ENCODE assay signal across 14 cellular contexts in the genomic region with DNA sequence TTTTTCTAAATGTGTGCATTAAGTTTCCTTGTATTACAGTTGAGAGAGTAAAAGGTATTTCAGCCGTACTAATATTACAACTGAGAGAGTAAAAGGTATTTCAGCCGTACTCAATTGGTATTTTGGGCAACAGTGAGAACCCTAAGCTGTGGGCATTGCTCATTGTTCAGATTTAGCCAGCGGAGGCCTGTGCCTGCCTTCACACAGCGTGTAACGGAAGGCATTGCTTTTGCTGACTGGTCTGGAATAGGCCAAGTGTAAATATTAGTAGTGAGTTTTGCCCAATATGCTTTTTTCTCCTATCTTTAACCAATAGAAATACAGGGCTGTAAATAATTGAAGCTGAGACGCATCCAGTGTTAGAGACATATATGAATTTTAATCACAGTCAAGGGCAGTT.
DNase-seq lines count a peak whose midpoint lies in the region; ATAC-seq, FAIRE-seq and TF ChIP-seq lines count a peak whose summit lies in the region.
"Had no signal": no experiment of that assay in that cellular context is flagged by ENCODE, and none has a peak within 500 bp of the region (broad histone marks: within the 10 kb centered on the region; RNA-seq: fewer than 3 reads in every experiment).

No MANE protein-coding gene starts in this region.

- 82% methylated on average over 6 of the region's 6 CpGs for WGBS in GM12878 (ENCODE audit: insufficient coverage, insufficient replicate concordance, low lambda C conversion rate, missing lambda C conversion rate)
- WGBS in lower leg skin, 2 donors, result 79 to 83% methylated on average over 6 of the region's 6 CpGs

- no peak overlapping the region for H2AFZ ChIP-seq in GM23338
- H2AFZ ChIP-seq in GM12878 (ENCODE audit: control insufficient read depth, low read depth, low read length), result peak overlapping the region; percentile 74

- 0 out of 2 replicates have a peak overlapping the region, but pooled peaks have one; percentile 53 for H3K27ac ChIP-seq in GM23338 (ENCODE audit: low read depth)
- no peak overlapping the region for H3K27ac ChIP-seq in GM12878 (ENCODE audit: control insufficient read depth, insufficient read depth)
- H3K27ac ChIP-seq: C4-2B had no signal

- no peak for FAIRE-seq in GM12878 (lab: Jason Lieb, UNC)
- FAIRE-seq: colon had no signal

- H3K9ac ChIP-seq in GM12878 (ENCODE audit: control insufficient read depth, insufficient read depth, low read length), result no peak overlapping the region

- H3K4me1 ChIP-seq in GM23338 (ENCODE audit: insufficient read depth) (peaks cover 63% of the 10 kb centered on the region), GM12878 (ENCODE audit: control insufficient read depth, insufficient read depth, low read length) (peaks cover 17% of the 10 kb centered on the region)

- H3K27me3 Mint-ChIP-seq in CD14-positive monocyte (ENCODE audit: low read depth in 3 of 3) (no peaks in the 10 kb centered on the region), GM23338 (ENCODE audit: insufficient read depth, low read depth, poor library complexity) (no peaks in the 10 kb centered on the region), nephron (ENCODE audit: low read depth) (peaks cover 12% of the 10 kb centered on the region)

- H3K4me3 Mint-ChIP-seq in CD14-positive monocyte (no peak overlapping the region), GM23338 (no peak overlapping the region), nephron (no peak overlapping the region)
- H3K4me3 Mint-ChIP-seq: HFFc6 had no signal

- TF ChIP-seq POLR2A in GM12878 (IDR thresholded peaks at IDR 0.05; ENCODE audit: low read depth, low read length), result no peak
- TF ChIP-seq POLR2A in lower leg skin (IDR thresholded peaks at IDR 0.05), result no peak

- peak overlapping the region in 5 of 7 donors; percentile 66 to 85 (median 76) for H3K27ac Mint-ChIP-seq in CD14-positive monocyte
- no peak overlapping the region; the same call in 1 of the 2 replicates for H3K27ac Mint-ChIP-seq in GM23338
- H3K27ac Mint-ChIP-seq in nephron, result peak overlapping the region; percentile 36 to 88 (median 54)
- H3K27ac Mint-ChIP-seq: HFFc6 had no signal

- SMC1A ChIA-PET in GM12878 (lab: Charles Lee; ENCODE audit: uncharacterized antibody, unreplicated experiment), result interaction anchor here (1.2 to 9.5 kb wide), 3 partner anchors 17 to 128 kb away, joined by 3 to 99 read pairs (median 4); no protein-coding TSS in a partner anchor

- H3K4me1 Mint-ChIP-seq in CD14-positive monocyte (peaks cover 69% of the 10 kb centered on the region), GM23338 (peaks cover 65% of the 10 kb centered on the region), nephron (peaks cover 82% of the 10 kb centered on the region)

- no peak for TF ChIP-seq EP300 in GM12878 (IDR thresholded peaks at IDR 0.05; ENCODE audit: borderline replicate concordance in 1 of 2, control insufficient read depth in 1 of 2, low read depth in 2 of 2, low read length in 2 of 2)

- H3K79me2 ChIP-seq in GM23338 (replicated peaks; ENCODE audit: insufficient read depth), result no peaks in the 10 kb centered on the region
- no peaks in the 10 kb centered on the region for H3K79me2 ChIP-seq in GM12878 (ENCODE audit: control insufficient read depth, insufficient read depth, low read length)

- no peaks in the 10 kb centered on the region for H3K9me3 ChIP-seq in GM12878 (replicated peaks; ENCODE audit: control insufficient read depth, insufficient read depth, low read length)
- H3K9me3 ChIP-seq: esophagus squamous epithelium had no signal

- H3F3A ChIP-seq in GM23338 (replicated peaks; ENCODE audit: low read depth), result peaks cover 7% of the 10 kb centered on the region

- H3K36me3 Mint-ChIP-seq in CD14-positive monocyte (no peaks in the 10 kb centered on the region), GM23338 (ENCODE audit: low read depth) (no peaks in the 10 kb centered on the region; the same call in 2 of the 3 replicates), nephron (ENCODE audit: low read depth) (peaks cover under 1% of the 10 kb centered on the region)

- H3K36me3 ChIP-seq in GM23338 (ENCODE audit: insufficient read depth) (no peaks in the 10 kb centered on the region), GM12878 (ENCODE audit: control insufficient read depth in 2 of 2, insufficient read depth in 2 of 2, low read length in 1 of 2) (no peaks in the 10 kb centered on the region)
- H3K36me3 ChIP-seq: esophagus squamous epithelium had no signal

- no peaks in the 10 kb centered on the region for H4K20me1 ChIP-seq in GM23338 (replicated peaks; ENCODE audit: insufficient read depth)
- no peaks in the 10 kb centered on the region for H4K20me1 ChIP-seq in GM12878 (ENCODE audit: control insufficient read depth, insufficient read depth)

- DNase-seq in CD14-positive monocyte (ENCODE audit: low spot score) (no peak), GM23338 (ENCODE audit: low spot score) (no peak), GM12878 (ENCODE audit: low read depth, low spot score) (no peak), lower leg skin (ENCODE audit: low spot score in 2 of 2) (no peak), germinal center (ENCODE audit: low spot score) (no peak), iPS-NIHi11 (ENCODE audit: low spot score) (no peak)
- DNase-seq: activated CD4-positive, CD25-positive, alpha-beta regulatory T cell treated with anti-CD3 and anti-CD28 coated beads, Interleukin-2, amount 50 U/mL, for 72 hours; esophagus squamous epithelium; HFFc6; stimulated activated CD4-positive, alpha-beta T cell treated with anti-CD3 and anti-CD28 coated beads, Interleukin-1b, Interleukin-23, amount 100 ng/mL, for 48 hours had no signal

- H3K27me3 ChIP-seq in GM23338 (ENCODE audit: insufficient read depth), result no peaks in the 10 kb centered on the region
- no peaks in the 10 kb centered on the region for H3K27me3 ChIP-seq in GM12878 (replicated peaks in 1 of 2; ENCODE audit: control insufficient read depth in 2 of 2, insufficient read depth in 2 of 2, low read length in 1 of 2)
- H3K27me3 ChIP-seq: esophagus squamous epithelium had no signal

- CTCF ChIA-PET in GM12878 (lab: Yijun Ruan, JAX), result interaction anchor here (0.6 to 2.3 kb wide), 3 partner anchors 11 to 122 kb away, joined by 3 to 7 read pairs (median 3); no protein-coding TSS in a partner anchor

- POLR2A ChIA-PET in GM12878 (lab: Charles Lee), result interaction anchor here (0.9 to 2.8 kb wide), 4 partner anchors 10 to 98 kb away, joined by 3 to 12 read pairs (median 3); no protein-coding TSS in a partner anchor

- no peak for TF ChIP-seq CTCF in CD14-positive monocyte (IDR thresholded peaks at IDR 0.05)
- TF ChIP-seq CTCF in GM23338 (conservative IDR thresholded peaks at IDR 0.05; ENCODE audit: low read depth in 2 of 2), result no peak
- TF ChIP-seq CTCF in GM12878 (IDR thresholded peaks at IDR 0.05 in 2 of 3, conservative IDR thresholded peaks at IDR 0.05 in 1 of 3; ENCODE audit: control insufficient read depth in 2 of 3, extremely low read depth in 1 of 3, insufficient read depth in 1 of 3, low read depth in 3 of 3, low read length in 3 of 3), result no peak
- no peak for TF ChIP-seq CTCF in nephron (IDR thresholded peaks at IDR 0.05; ENCODE audit: unreplicated experiment in 3 of 3)
- TF ChIP-seq CTCF in lower leg skin (IDR thresholded peaks at IDR 0.05), result no peak

- ATAC-seq in GM23338 (no peak; the same call in 2 of the 3 replicates), GM12878 (no peak), GM18907 (IDR thresholded peaks at IDR 0.05; ENCODE audit: unreplicated experiment) (no peak)

- no peak for TF ChIP-seq RAD21 in GM12878 (IDR thresholded peaks at IDR 0.05; ENCODE audit: insufficient read depth, low read depth, low read length)

- in situ Hi-C loops in GM12878 (cut with MboI), result no loop called here

- RAD21 ChIA-PET in GM12878 (lab: Charles Lee; ENCODE audit: unreplicated experiment), result no interaction called here

- no peaks in the 10 kb centered on the region for H3K9me3 Mint-ChIP-seq in CD14-positive monocyte
- no peaks in the 10 kb centered on the region for H3K9me3 Mint-ChIP-seq in GM23338
- H3K9me3 Mint-ChIP-seq in nephron, result no peaks in the 10 kb centered on the region

- H3K9me2 ChIP-seq in GM23338 (ENCODE audit: insufficient read depth), result no peaks in the 10 kb centered on the region

- intact Hi-C loops in CD14-positive monocyte (cut with micrococcal nuclease) (no loop called here), GM12878 (cut with micrococcal nuclease; ENCODE audit: unreplicated experiment) (no loop called here), lower leg skin (cut with DNase I; ENCODE audit: low total_unique reads) (loop anchor here (10.0 kb wide), 1 partner anchor 967 kb away; no protein-coding TSS in a partner anchor)

- H3K4me3 ChIP-seq in GM23338 (no peak overlapping the region), GM12878 (no peak overlapping the region), lower leg skin (ENCODE audit: low read depth, poor library complexity, severe bottlenecking) (no peak overlapping the region)
- H3K4me3 ChIP-seq: esophagus squamous epithelium had no signal

- no TSS peak for BruUV-seq in GM12878 (replicated peaks; lab: Mats Ljungman, UMichigan)

- H3K4me2 ChIP-seq in GM23338 (peak overlapping the region; percentile 7), GM12878 (ENCODE audit: control insufficient read depth, insufficient read depth) (0 out of 2 replicates have a peak overlapping the region, but pooled peaks have one; percentile 23)

TF ChIP-seq in GM23338, 12 proteins besides CTCF, POLR2A, EP300 and RAD21:
- TF ChIP-seq POLR2AphosphoS5 (IDR thresholded peaks at IDR 0.05; ENCODE audit: low read depth), result no peak

TF ChIP-seq in GM12878, 131 proteins besides CTCF, POLR2A, EP300 and RAD21:
- no peak for TF ChIP-seq SMARCA5 (IDR thresholded peaks at IDR 0.05)
- no peak for TF ChIP-seq MYB (IDR thresholded peaks at IDR 0.05; ENCODE audit: borderline replicate concordance, low read depth, low read length)
- TF ChIP-seq PBX3 (IDR thresholded peaks at IDR 0.05; ENCODE audit: insufficient replicate concordance, low read depth, low read length), result peak; percentile 48
TF ChIP-seq in GM12878: peak in this region for 1.
